ENCODE assay signal across 9 cellular contexts in the genomic region with DNA sequence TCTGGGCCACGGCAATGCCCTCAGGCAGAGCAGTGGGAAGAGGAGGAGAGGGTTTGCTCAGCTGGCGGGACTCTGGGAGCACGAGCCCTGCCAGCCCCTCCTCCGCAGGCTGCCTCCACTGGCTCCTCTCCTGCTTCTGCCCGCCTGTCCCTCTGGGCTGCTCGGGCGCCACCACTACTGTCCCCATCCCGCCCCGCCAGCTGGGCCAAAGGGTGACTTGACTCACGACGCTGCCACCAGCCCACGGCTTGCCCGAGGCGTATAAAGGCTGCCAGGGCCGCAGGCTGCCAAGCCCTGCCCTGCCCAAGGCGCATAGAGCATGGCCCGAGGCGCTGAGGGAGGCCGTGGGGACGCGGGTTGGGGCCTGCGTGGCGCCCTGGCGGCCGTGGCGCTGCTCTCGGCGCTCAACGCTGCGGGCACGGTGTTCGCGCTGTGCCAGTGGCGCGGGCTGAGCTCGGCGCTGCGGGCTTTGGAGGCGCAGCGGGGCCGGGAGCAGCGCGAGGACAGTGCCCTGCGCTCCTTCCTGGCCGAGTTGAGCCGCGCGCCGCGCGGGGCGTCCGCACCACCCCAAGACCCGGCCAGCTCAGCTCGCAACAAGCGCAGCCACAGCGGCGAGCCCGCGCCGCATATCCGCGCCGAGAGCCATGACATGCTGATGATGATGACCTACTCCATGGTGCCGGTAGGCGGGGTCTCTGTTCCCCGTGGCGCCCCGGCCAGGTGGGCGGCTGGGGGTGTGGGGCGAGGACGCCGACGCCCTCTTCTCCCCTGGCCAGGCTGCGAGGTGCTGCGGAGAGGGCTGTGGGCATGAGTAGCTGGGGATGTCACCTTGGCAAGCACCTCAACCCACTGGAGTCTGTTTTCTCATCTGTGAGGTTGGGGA. TPM values are rescaled to one million over a fixed set of nuclear protein-coding genes. Genes with fewer than 3 reads are reported as not detected.
A peak's percentile ranks its signal among the peaks of the same experiment; 100 is the strongest.
DNase-seq lines count a peak whose midpoint lies in the region; ATAC-seq and TF ChIP-seq lines count a peak whose summit lies in the region.
"Had no signal": no experiment of that assay in that cellular context is flagged by ENCODE, and none has a peak within 500 bp of the region (broad histone marks: within the 10 kb centered on the region; RNA-seq: fewer than 3 reads in every experiment).

Gene GLDN (plus strand): TSS at position 290 of the 883 bp plus-strand sequence. CDS start 30 bp downstream, at position 320.

- peak within 1 kb of the TSS; percentile 28 to 74 for H3K27ac ChIP-seq in lung (ENCODE audit: low read depth in 1 of 2, low read length in 1 of 2)
- peak within 1 kb of the TSS; percentile 8 to 87 (median 50) for H3K27ac ChIP-seq in tibial nerve

- peaks cover 0 to 6% of the 10 kb centered on the region in 2 donors for H3K4me1 ChIP-seq in lung (ENCODE audit: control insufficient read depth in 2 of 2, insufficient read depth in 2 of 2, low read length in 2 of 2)
- H3K4me1 ChIP-seq in tibial nerve: peaks cover 0 to 34% (median 2%) of the 10 kb centered on the region in 4 donors

- peak; percentile 67 for ATAC-seq in lung (ENCODE audit: insufficient read depth, low FRiP score)

- H3K4me3 ChIP-seq in lung (peak within 1 kb of the TSS; percentile 8), tibial nerve (peak within 1 kb of the TSS; percentile 33 to 60 (median 47))

- H3K36me3 ChIP-seq in lung (ENCODE audit: control insufficient read depth in 2 of 2, insufficient read depth in 2 of 2, low read length in 2 of 2) (no peaks in the 10 kb centered on the region), tibial nerve (no peaks in the 10 kb centered on the region)

- WGBS in lung, 2 donors: 5 to 7% methylated on average over 71 to 76 of the region's 76 CpGs
- WGBS in tibial nerve, 2 donors: 17 to 18% methylated on average over 7 to 19 of the region's 76 CpGs

- H3K9me3 ChIP-seq in lung (ENCODE audit: control insufficient read depth in 2 of 2, insufficient read depth in 1 of 2, low read length in 1 of 2) (no peaks in the 10 kb centered on the region), tibial nerve (no peaks in the 10 kb centered on the region)

- no peaks in the 10 kb centered on the region for H3K27me3 ChIP-seq in lung (ENCODE audit: control insufficient read depth, insufficient read depth)
- no peaks in the 10 kb centered on the region for H3K27me3 ChIP-seq in tibial nerve

- TF ChIP-seq CTCF in lung (IDR thresholded peaks at IDR 0.05; ENCODE audit: control extremely low read depth, extremely low read depth) (no peak), tibial nerve (IDR thresholded peaks at IDR 0.05) (no peak), GM13976 (IDR thresholded peaks at IDR 0.05; ENCODE audit: borderline replicate concordance, control extremely low read depth, extremely low read depth, insufficient read depth, missing control alignments) (no peak)

- peak in 1 of 2 donors; percentile 30 for TF ChIP-seq POLR2A in tibial nerve (IDR thresholded peaks at IDR 0.05)

- peak; percentile 33 for DNase-seq in NCI-H82 (lab: John Stamatoyannopoulos, UW)
- no peak for DNase-seq in NCI-H82 treated with DMSO at 0.1 percent for 48 hours (lab: John Stamatoyannopoulos, UW; ENCODE audit: unreplicated experiment)
- DNase-seq in ecto neural progenitor cell (ENCODE audit: low spot score): peak; percentile 59
- peak; percentile 40 for DNase-seq in lung (ENCODE audit: low spot score)
- DNase-seq in tibial nerve (ENCODE audit: low spot score in 2 of 2): peak in 1 of 2 donors; percentile 20
- DNase-seq in GM13976 (ENCODE audit: low spot score): no peak
- DNase-seq in SKM-1 treated with dmso at 0.1 percent for 144 hours (lab: John Stamatoyannopoulos, UW; ENCODE audit: unreplicated experiment): no peak
- DNase-seq in SK-N-DZ (ENCODE audit: low spot score): no peak

- TF ChIP-seq EP300 in tibial nerve (IDR thresholded peaks at IDR 0.05): peak in 1 of 2 donors; percentile 73

- in situ Hi-C loops in GM13976 (cut with MboI; ENCODE audit: low sequenced_read_pairs, unreplicated experiment): no loop called here

RNA-seq across cellular contexts. Expression of gene GLDN, which starts in this region (rescaled TPM):
- 10 to 100 TPM in 1 of 2 donors, under 1 TPM in 1; 0.82 to 75.8 TPM for total RNA-seq in lung
- polyA plus RNA-seq in lung: 10 to 100 TPM in 1 of 2 donors, 1 to 10 TPM in 1; 6.2 to 10.5 TPM
- total RNA-seq in tibial nerve: 10 to 100 TPM; 68.6 to 85.4 (median 79.3) TPM
- 0.06 and 0.17 TPM in 2 replicates for polyA plus RNA-seq in SK-N-DZ (2014; cell fraction: cytosol; rRNA removed)
- 0.45 and 0.56 TPM in 2 replicates for polyA plus RNA-seq in SK-N-DZ (2014; cell fraction: nucleus; rRNA removed)
- total RNA-seq: T-helper 2 cell treated with Interferon-gamma antibody and Interleukin-4, amounts not matched to agents 100 ng/mL and 5 ng/mL, for 36 hours had no signal

Comparison
In these comparisons a context has a peak if more than half of its experiments do, and no peak if none do; other contexts are left out.
1. DNase-seq: peak in NCI-H82 (single experiment), ecto neural progenitor cell (single experiment) and lung (single experiment); none in NCI-H82 treated with DMSO at 0.1 percent for 48 hours (single experiment), GM13976 (single experiment), SKM-1 treated with dmso at 0.1 percent for 144 hours (single experiment) and SK-N-DZ (single experiment).